ENCODE assay signal across 14 cellular contexts in genomic region chr14:74507796-74508195, GRCh38. TPM values are rescaled to one million over a fixed set of nuclear protein-coding genes. Genes with fewer than 3 reads are reported as not detected.
A peak's percentile ranks its signal among the peaks of the same experiment; 100 is the strongest.
DNase-seq lines count a peak whose midpoint lies in the region; ATAC-seq and TF ChIP-seq lines count a peak whose summit lies in the region.
"Had no signal": no experiment of that assay in that cellular context is flagged by ENCODE, and none has a peak within 500 bp of the region (broad histone marks: within the 10 kb centered on the region; RNA-seq: fewer than 3 reads in every experiment).

No MANE protein-coding gene starts in this region.

- WGBS in mammary epithelial cell (ENCODE audit: low coverage, missing lambda C conversion rate) = 52% methylated on average over 3 of the region's 4 CpGs

- TF ChIP-seq CTCF in breast epithelium (IDR thresholded peaks at IDR 0.05) (no peak), mammary epithelial cell (conservative IDR thresholded peaks at IDR 0.05 in 1 of 2, IDR thresholded peaks at IDR 0.05 in 1 of 2; ENCODE audit: extremely low read depth in 1 of 2, insufficient read depth in 1 of 2, low read depth in 1 of 2, low read length in 2 of 2) (no peak), ascending aorta (IDR thresholded peaks at IDR 0.05) (no peak), lower lobe of right lung (IDR thresholded peaks at IDR 0.05) (no peak), tibial artery (IDR thresholded peaks at IDR 0.05) (no peak), MM.1S (IDR thresholded peaks at IDR 0.05; ENCODE audit: low read length) (no peak)

- no peaks in the 10 kb centered on the region for H3K27me3 ChIP-seq in breast epithelium
- no peaks in the 10 kb centered on the region for H3K27me3 ChIP-seq in mammary epithelial cell (ENCODE audit: insufficient read depth, low read length)
- no peaks in the 10 kb centered on the region for H3K27me3 ChIP-seq in ascending aorta
- H3K27me3 ChIP-seq in lower lobe of right lung (ENCODE audit: low read depth) = no peaks in the 10 kb centered on the region
- H3K27me3 ChIP-seq in tibial artery = no peaks in the 10 kb centered on the region
- H3K27me3 ChIP-seq in MM.1S (replicated peaks; ENCODE audit: insufficient read depth, low read length) = peaks cover 36% of the 10 kb centered on the region

- H3F3A ChIP-seq in MM.1S (ENCODE audit: insufficient read depth, low read length) = no peaks in the 10 kb centered on the region

- H2AFZ ChIP-seq in mammary epithelial cell (ENCODE audit: low read depth, low read length) (no peak overlapping the region), MM.1S (ENCODE audit: low read length) (no peak overlapping the region)

- no peaks in the 10 kb centered on the region for H3K9me3 ChIP-seq in breast epithelium
- no peaks in the 10 kb centered on the region for H3K9me3 ChIP-seq in mammary epithelial cell (replicated peaks; ENCODE audit: insufficient read depth, low read length)
- no peaks in the 10 kb centered on the region for H3K9me3 ChIP-seq in ascending aorta
- no peaks in the 10 kb centered on the region for H3K9me3 ChIP-seq in lower lobe of right lung
- H3K9me3 ChIP-seq in tibial artery = no peaks in the 10 kb centered on the region
- no peaks in the 10 kb centered on the region for H3K9me3 ChIP-seq in MM.1S (replicated peaks; ENCODE audit: insufficient read depth, low read length)

- H3K9me2 ChIP-seq in MM.1S (replicated peaks; ENCODE audit: insufficient read depth, low read length) = no peaks in the 10 kb centered on the region

- no peak overlapping the region for H3K4me3 ChIP-seq in breast epithelium
- H3K4me3 ChIP-seq in mammary epithelial cell (replicated peaks in 1 of 3; ENCODE audit: insufficient read depth in 1 of 3, low read depth in 2 of 3, low read length in 3 of 3) = no peak overlapping the region
- no peak overlapping the region for H3K4me3 ChIP-seq in ascending aorta
- H3K4me3 ChIP-seq in lower lobe of right lung = no peak overlapping the region
- no peak overlapping the region for H3K4me3 ChIP-seq in tibial artery
- H3K4me3 ChIP-seq in MM.1S (ENCODE audit: low read length) = no peak overlapping the region

- intact Hi-C loops in breast epithelium (cut with DNase I; ENCODE audit: low total_unique reads) (no loop called here), mammary epithelial cell (cut with micrococcal nuclease) (no loop called here), ascending aorta (cut with DNase I) (no loop called here), lower lobe of right lung (cut with DNase I) (no loop called here), tibial artery (cut with DNase I; ENCODE audit: low total_unique reads) (loop anchor here (10.0 kb wide), 1 partner anchor 287 kb away; no protein-coding TSS in a partner anchor)

- no peaks in the 10 kb centered on the region for H3K36me3 ChIP-seq in breast epithelium
- H3K36me3 ChIP-seq in mammary epithelial cell (ENCODE audit: insufficient read depth, low read length) = peaks cover 7% of the 10 kb centered on the region
- H3K36me3 ChIP-seq in ascending aorta = peaks cover 74 to 78% of the 10 kb centered on the region in 2 donors
- H3K36me3 ChIP-seq in lower lobe of right lung = no peaks in the 10 kb centered on the region
- peaks cover 31 to 76% (median 68%) of the 10 kb centered on the region in 3 donors for H3K36me3 ChIP-seq in tibial artery
- no peaks in the 10 kb centered on the region for H3K36me3 ChIP-seq in MM.1S (replicated peaks; ENCODE audit: insufficient read depth, low read length)

- H3K79me2 ChIP-seq in mammary epithelial cell (ENCODE audit: insufficient read depth, low read length) (no peaks in the 10 kb centered on the region), MM.1S (ENCODE audit: low read length) (no peaks in the 10 kb centered on the region)

- peak in 1 of 2 donors; percentile 18 for DNase-seq in breast epithelium (ENCODE audit: low spot score in 2 of 2)
- DNase-seq in mammary epithelial cell = no peak
- no peak for DNase-seq in ascending aorta (ENCODE audit: low spot score in 2 of 2)
- DNase-seq in lower lobe of right lung = peak; percentile 28
- DNase-seq in tibial artery = peak in 1 of 2 donors; percentile 7
- no peak for DNase-seq in MM.1S
- DNase-seq in effector CD8-positive, alpha-beta T cell (lab: John Stamatoyannopoulos, UW) = no peak
- DNase-seq: Calu3; CD4-positive, alpha-beta memory T cell; NCI-H1048; NCI-H1436; NCI-H1930 had no signal

- in situ Hi-C loops in mammary epithelial cell (cut with MboI; ENCODE audit: low sequenced_read_pairs in 2 of 2) = no loop called here

- no peaks in the 10 kb centered on the region for H3K4me1 ChIP-seq in breast epithelium
- H3K4me1 ChIP-seq in mammary epithelial cell (ENCODE audit: insufficient read depth, low read length) = peaks cover 30% of the 10 kb centered on the region
- H3K4me1 ChIP-seq in ascending aorta = peaks cover 5 to 25% of the 10 kb centered on the region in 2 donors
- H3K4me1 ChIP-seq in lower lobe of right lung = no peaks in the 10 kb centered on the region
- peaks cover 4 to 27% (median 21%) of the 10 kb centered on the region in 4 donors for H3K4me1 ChIP-seq in tibial artery
- H3K4me1 ChIP-seq in MM.1S (ENCODE audit: low read length) = no peaks in the 10 kb centered on the region

- CTCF ChIA-PET in mammary epithelial cell (lab: Charles Lee; ENCODE audit: low non-redundant PET) = no interaction called here

- no peak for TF ChIP-seq POLR2A in breast epithelium (IDR thresholded peaks at IDR 0.05)

- no TSS peak for BruUV-seq in mammary epithelial cell (replicated peaks; lab: Mats Ljungman, UMichigan)

- dilution Hi-C loops in mammary epithelial cell (cut with HindIII; ENCODE audit: low sequenced_read_pairs) = no loop called here

- no peaks in the 10 kb centered on the region for H4K20me1 ChIP-seq in mammary epithelial cell (ENCODE audit: insufficient read depth, low read length)
- no peaks in the 10 kb centered on the region for H4K20me1 ChIP-seq in MM.1S (ENCODE audit: insufficient read depth, low read length)

- no peak overlapping the region for H3K4me2 ChIP-seq in mammary epithelial cell (ENCODE audit: insufficient read depth, low read depth, low read length)
- no peak overlapping the region for H3K4me2 ChIP-seq in MM.1S (ENCODE audit: low read depth, low read length)

- H3K9ac ChIP-seq in mammary epithelial cell (ENCODE audit: insufficient read depth, low read length) = no peak overlapping the region
- no peak overlapping the region for H3K9ac ChIP-seq in MM.1S (ENCODE audit: low read length)

- peak overlapping the region; percentile 29 to 48 for H3K27ac ChIP-seq in breast epithelium
- H3K27ac ChIP-seq in mammary epithelial cell (ENCODE audit: insufficient read depth, low read depth, low read length) = no peak overlapping the region
- H3K27ac ChIP-seq in ascending aorta = peak overlapping the region; percentile 78 to 82
- no peak overlapping the region for H3K27ac ChIP-seq in lower lobe of right lung
- peak overlapping the region; percentile 16 to 36 for H3K27ac ChIP-seq in tibial artery
- no peak overlapping the region for H3K27ac ChIP-seq in MM.1S (ENCODE audit: low read length)

- ATAC-seq in lower lobe of right lung (no peak), GM21825 (IDR thresholded peaks at IDR 0.05; ENCODE audit: unreplicated experiment) (no peak)
- ATAC-seq: Right ventricle myocardium inferior had no signal

RNA-seq across cellular contexts. Expression of gene ISCA2, which starts 14.2 kb away (rescaled TPM):
- 10 to 100 TPM; 17.3 to 31.8 (median 21.3) TPM for total RNA-seq in breast epithelium
- total RNA-seq in mammary epithelial cell = 10 to 100 TPM in 1 of 2 donors, 1 to 10 TPM in 1; 6.7 to 18.2 TPM
- polyA plus RNA-seq in mammary epithelial cell = 20.5 TPM
- polyA minus RNA-seq in mammary epithelial cell = not detected
- total RNA-seq in ascending aorta = 10.0 TPM
- total RNA-seq in lower lobe of right lung = 23.4 TPM

RNA-seq across cellular contexts. Expression of gene NPC2, which starts 14.7 kb away (rescaled TPM):
- total RNA-seq in breast epithelium = 100 to 1,000 TPM; 277 to 663 (median 594) TPM
- total RNA-seq in mammary epithelial cell = 100 to 1,000 TPM; 248 to 347 TPM
- polyA plus RNA-seq in mammary epithelial cell = 466 TPM
- polyA minus RNA-seq in mammary epithelial cell = 327 TPM
- 324 TPM for total RNA-seq in ascending aorta
- 670 TPM for total RNA-seq in lower lobe of right lung

Comparison
In these comparisons a context has a peak if more than half of its experiments do, and no peak if none do; other contexts are left out.
1. H3K27ac ChIP-seq: peak in breast epithelium (2 of 2), ascending aorta (2 of 2) and tibial artery (2 of 2); none in mammary epithelial cell (single experiment), lower lobe of right lung (single experiment) and MM.1S (single experiment).